28 cellular contexts compared by ENCODE assay signal in the genomic region with DNA sequence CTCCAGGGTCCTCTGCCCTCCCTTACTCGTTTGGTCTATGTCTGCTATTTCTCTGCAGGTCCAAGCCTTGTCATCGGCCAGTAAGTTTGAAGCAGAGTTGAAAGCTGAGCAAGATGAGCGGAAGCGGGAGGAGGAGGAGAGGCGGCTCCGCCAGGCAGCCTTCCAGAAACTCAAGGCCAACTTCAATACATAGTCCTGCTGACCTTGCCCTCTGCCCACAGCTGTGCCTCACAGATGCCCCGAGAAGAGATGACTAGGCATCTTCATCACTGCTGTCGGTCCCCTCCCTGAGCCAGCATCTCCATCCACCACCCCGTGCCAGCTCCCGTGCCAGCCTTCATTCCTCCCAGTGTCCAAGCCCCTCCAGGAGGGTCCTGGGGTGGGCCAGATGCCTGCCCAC. TPM values are rescaled to one million over a fixed set of nuclear protein-coding genes. Genes with fewer than 3 reads are reported as not detected.
"Had no signal": no experiment of that assay in that cellular context is flagged by ENCODE, and none has a peak within 500 bp of the region (broad histone marks: within the 10 kb centered on the region; RNA-seq: fewer than 3 reads in every experiment).

No MANE protein-coding gene starts in this region.

- H3K27ac ChIP-seq: coronary artery, esophagus muscularis mucosa, heart right ventricle, parathyroid adenoma, prostate gland, right atrium auricular region, transverse colon, vagina had no signal

- H3K36me3 Mint-ChIP-seq: mesothelial cell of epicardium; naive B cell; natural killer cell treated with Interleukin-12 subunit alpha and Interleukin-12 subunit beta and Interleukin-15 and Interleukin-18, amount 100 ng/mL, for 72 hours; stimulated activated memory B cell treated with anti-CD40 and anti-IgM and Interleukin-4, amounts not matched to agents 10 μg/mL and 1 μg/mL and 100 μg/mL, for 72 hours had no signal

- H3K4me3 ChIP-seq: coronary artery, esophagus muscularis mucosa, heart right ventricle, mucosa of descending colon, prostate gland, right atrium auricular region, smooth muscle cell, transverse colon, vagina had no signal

- H3K4me1 ChIP-seq: esophagus muscularis mucosa, heart right ventricle, parathyroid adenoma, prostate gland, right atrium auricular region, transverse colon, vagina had no signal

- H3K9me3 ChIP-seq: esophagus muscularis mucosa, heart right ventricle, mucosa of descending colon, prostate gland, right atrium auricular region, transverse colon, vagina had no signal

- H3K4me1 Mint-ChIP-seq: mesothelial cell of epicardium; naive B cell; neural crest cell; stimulated activated memory B cell treated with anti-CD40 and anti-IgM and Interleukin-4, amounts not matched to agents 10 μg/mL and 1 μg/mL and 100 μg/mL, for 72 hours had no signal

- H3K27ac Mint-ChIP-seq: mesothelial cell of epicardium; naive B cell; natural killer cell treated with Interleukin-12 subunit alpha and Interleukin-12 subunit beta and Interleukin-15 and Interleukin-18, amount 100 ng/mL, for 72 hours; stimulated activated memory B cell treated with anti-CD40 and anti-IgM and Interleukin-4, amounts not matched to agents 10 μg/mL and 1 μg/mL and 100 μg/mL, for 72 hours had no signal

- H3K9me3 Mint-ChIP-seq: mesothelial cell of epicardium; naive B cell; natural killer cell treated with Interleukin-12 subunit alpha and Interleukin-12 subunit beta and Interleukin-15 and Interleukin-18, amount 100 ng/mL, for 72 hours; neural crest cell; stimulated activated memory B cell treated with anti-CD40 and anti-IgM and Interleukin-4, amounts not matched to agents 10 μg/mL and 1 μg/mL and 100 μg/mL, for 72 hours had no signal

- ATAC-seq: heart right ventricle; mucosa of descending colon; natural killer cell treated with Interleukin-12 subunit alpha and Interleukin-12 subunit beta and Interleukin-15 and Interleukin-18, amount 100 ng/mL, for 72 hours; sciatic nerve; stimulated activated memory B cell treated with anti-CD40 and anti-IgM and Interleukin-4, amounts not matched to agents 10 μg/mL and 1 μg/mL and 100 μg/mL, for 72 hours; stimulated activated naive CD8-positive, alpha-beta T cell treated with anti-CD3 and anti-CD28 coated beads, Interleukin-15, Interleukin-2, amounts not matched to agents 100 U/mL and 50 U/mL, for 24 hours had no signal

- H3K27me3 ChIP-seq: heart right ventricle, right atrium auricular region, transverse colon, vagina had no signal

- H3K4me3 Mint-ChIP-seq: mesothelial cell of epicardium; naive B cell; natural killer cell treated with Interleukin-12 subunit alpha and Interleukin-12 subunit beta and Interleukin-15 and Interleukin-18, amount 100 ng/mL, for 72 hours; neural crest cell; stimulated activated memory B cell treated with anti-CD40 and anti-IgM and Interleukin-4, amounts not matched to agents 10 μg/mL and 1 μg/mL and 100 μg/mL, for 72 hours had no signal

- DNase-seq: dermis blood vessel endothelial cell; effector memory CD4-positive, alpha-beta T cell; foreskin melanocyte; glutamatergic neuron; heart right ventricle; hippocampal formation; mesenchymal stem cell; mucosa of descending colon; naive B cell; stimulated activated CD4-positive, alpha-beta T cell treated with anti-CD3 and anti-CD28 coated beads, Interleukin-2, amount 100 ng/mL, for 24 hours; stimulated activated CD4-positive, alpha-beta T cell treated with anti-CD3 and anti-CD28 coated beads, Interleukin-4, amount 100 ng/mL, for 24 hours; stimulated activated naive CD8-positive, alpha-beta T cell treated with anti-CD3 and anti-CD28 coated beads, Interleukin-15, Interleukin-2, amounts not matched to agents 100 U/mL and 50 U/mL, for 24 hours; transverse colon had no signal

- H3K36me3 ChIP-seq: prostate gland, transverse colon, vagina had no signal

RNA-seq across cellular contexts. Expression of gene EFHD1, which starts 48.1 kb away (rescaled TPM):
- total RNA-seq: endothelial cell of umbilical vein, fibroblast of lung had no signal
- polyA plus RNA-seq: keratinocyte had no signal
